In the genomic region with DNA sequence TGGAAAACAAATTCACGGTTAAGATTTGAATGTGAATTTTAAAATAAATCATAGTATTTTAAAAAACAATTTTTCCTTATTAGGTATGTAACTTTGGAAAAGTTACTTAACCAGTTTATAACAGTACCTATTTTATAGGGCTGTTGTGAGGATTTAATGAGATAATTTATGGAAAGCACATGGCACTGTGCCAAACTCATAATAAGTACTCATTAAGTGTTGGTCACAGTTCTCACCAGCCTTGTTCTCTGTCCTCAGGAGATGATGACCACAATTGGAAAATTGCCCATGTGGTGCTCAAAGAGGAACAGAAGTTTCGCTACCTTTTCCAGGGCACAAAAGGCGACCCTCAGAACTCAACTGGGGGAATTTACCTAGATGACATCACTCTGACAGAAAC, we compare ENCODE assay signal across 22 cellular contexts. TPM values are rescaled to one million over a fixed set of nuclear protein-coding genes. Genes with fewer than 3 reads are reported as not detected.
"Had no signal": no experiment of that assay in that cellular context is flagged by ENCODE, and none has a peak within 500 bp of the region (broad histone marks: within the 10 kb centered on the region; RNA-seq: fewer than 3 reads in every experiment).

No MANE protein-coding gene starts in this region.

- H3K4me2 ChIP-seq: PC-9 had no signal

- H3K4me3 ChIP-seq: PC-9 had no signal

- H2AFZ ChIP-seq: PC-9 had no signal

- FAIRE-seq: astrocyte had no signal

- ATAC-seq: activated T-helper 17 cell treated with anti-CD3 and anti-CD28 coated beads, Interleukin-2, amount 50 U/mL, for 72 hours had no signal

- H3K27ac ChIP-seq: PC-9, VCaP had no signal

- DNase-seq: activated CD4-positive, alpha-beta memory T cell treated with anti-CD3 and anti-CD28 coated beads for 36 hours; activated CD4-positive, alpha-beta T cell treated with anti-CD3 and anti-CD28 coated beads, Interleukin-2, amount 10 ng/mL, durations not matched to agents 7 days and 5 days; activated CD4-positive, CD25-positive, alpha-beta regulatory T cell; activated gamma-delta T cell; activated naive CD4-positive, alpha-beta T cell treated with anti-CD3 and anti-CD28 coated beads for 36 hours; activated T-cell treated with anti-CD3 and anti-CD28 coated beads for 4 hours; activated T-cell treated with anti-CD3 and anti-CD28 coated beads, Interleukin-2, amount 50 U/mL, for 48 hours; amygdala; cortex of kidney; NCI-H1930; NCI-H2171; NCI-H2227 treated with DMSO at 0.1 percent for 48 hours; NCI-H446 treated with DMSO at 0.1 percent for 48 hours; NCI-H524 treated with DMSO at 0.1 percent for 48 hours; PC-9; SIG-M5; T-helper 2 cell; T1000 had no signal

RNA-seq across cellular contexts. Expression of gene MEP1A, which starts 39.6 kb away (rescaled TPM):
- total RNA-seq: activated CD4-positive, alpha-beta memory T cell treated with anti-CD3 and anti-CD28 coated beads for 36 hours; activated CD4-positive, alpha-beta T cell treated with anti-CD3 and anti-CD28 coated beads, Interleukin-2, amount 10 ng/mL, durations not matched to agents 7 days and 5 days; activated CD8-positive, alpha-beta memory T cell treated with anti-CD3 and anti-CD28 coated beads for 36 hours; activated naive CD4-positive, alpha-beta T cell treated with anti-CD3 and anti-CD28 coated beads for 36 hours; activated T-helper 17 cell treated with anti-CD3 and anti-CD28 coated beads, Interleukin-2, amount 50 U/mL, for 72 hours; astrocyte; PC-9 had no signal
